Comparison of ENCODE assay signal across 18 cellular contexts in the genomic region with DNA sequence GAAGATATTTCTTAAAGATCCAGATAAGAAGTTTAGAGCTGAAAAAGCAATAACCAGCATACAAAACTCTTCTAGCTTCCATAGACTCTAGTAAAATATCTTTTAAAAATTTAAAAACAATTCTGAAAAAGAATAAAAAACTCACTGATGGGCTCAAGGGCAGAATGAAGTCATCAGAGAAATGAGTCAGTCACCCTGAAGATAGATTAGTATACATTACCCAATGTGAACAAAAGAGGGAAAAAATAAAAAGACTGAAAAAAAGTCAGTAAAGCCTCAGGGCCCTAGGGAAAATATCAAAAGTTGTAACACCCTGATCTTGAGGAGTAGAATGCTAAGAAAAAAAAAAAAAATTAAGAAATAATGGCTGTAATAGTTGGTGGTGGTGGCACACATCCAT. TPM values are rescaled to one million over a fixed set of nuclear protein-coding genes. Genes with fewer than 3 reads are reported as not detected.
A peak's percentile ranks its signal among the peaks of the same experiment; 100 is the strongest.
DNase-seq lines count a peak whose midpoint lies in the region; ATAC-seq and TF ChIP-seq lines count a peak whose summit lies in the region.
"Had no signal": no experiment of that assay in that cellular context is flagged by ENCODE, and none has a peak within 500 bp of the region (broad histone marks: within the 10 kb centered on the region; RNA-seq: fewer than 3 reads in every experiment).

No MANE protein-coding gene starts in this region.

- no peak for ATAC-seq in GM18868 (IDR thresholded peaks at IDR 0.05; ENCODE audit: unreplicated experiment)
- ATAC-seq in HG02763 (IDR thresholded peaks at IDR 0.05; ENCODE audit: unreplicated experiment), result no peak
- ATAC-seq: CD8-positive, alpha-beta T cell; HCT116; Panc1 had no signal

- no peak for TF ChIP-seq CTCF in smooth muscle cell (IDR thresholded peaks at IDR 0.05; ENCODE audit: borderline replicate concordance, insufficient read depth, poor library complexity, severe bottlenecking)
- TF ChIP-seq CTCF in testis (IDR thresholded peaks at IDR 0.05), result no peak

- H3K79me2 ChIP-seq in smooth muscle cell (ENCODE audit: low read depth), result no peaks in the 10 kb centered on the region

- H2AFZ ChIP-seq in smooth muscle cell (ENCODE audit: low read depth), result no peak overlapping the region

- no peak overlapping the region for H3K4me2 ChIP-seq in smooth muscle cell
- H3K4me2 ChIP-seq: KMS-11 had no signal

- no peaks in the 10 kb centered on the region for H3K36me3 ChIP-seq in smooth muscle cell (ENCODE audit: low read depth)
- H3K36me3 ChIP-seq in testis (ENCODE audit: low read depth, missing control alignments), result no peaks in the 10 kb centered on the region

- intact Hi-C loops in testis (cut with DNase I; ENCODE audit: low total_unique reads), result no loop called here

- H3K4me1 ChIP-seq in smooth muscle cell (ENCODE audit: low read depth) (no peaks in the 10 kb centered on the region), testis (no peaks in the 10 kb centered on the region)

- H3K27ac ChIP-seq in smooth muscle cell (ENCODE audit: low read depth), result peak overlapping the region; percentile 56
- H3K27ac ChIP-seq in testis, result no peak overlapping the region
- H3K27ac ChIP-seq: HL-60, KMS-11 had no signal

- no peaks in the 10 kb centered on the region for H3K9me3 ChIP-seq in smooth muscle cell (replicated peaks; ENCODE audit: low read depth)
- H3K9me3 ChIP-seq in testis, result no peaks in the 10 kb centered on the region

- H3K27me3 ChIP-seq in smooth muscle cell (ENCODE audit: low read depth) (no peaks in the 10 kb centered on the region), testis (no peaks in the 10 kb centered on the region)

- no peaks in the 10 kb centered on the region for H3F3A ChIP-seq in smooth muscle cell (ENCODE audit: low read depth)

- H3K4me3 ChIP-seq in smooth muscle cell (no peak overlapping the region), testis (no peak overlapping the region)

- no peaks in the 10 kb centered on the region for H4K20me1 ChIP-seq in smooth muscle cell (ENCODE audit: low read depth)

- peak; percentile 25 for DNase-seq in HCEC 1CT
- peak; percentile 28 for DNase-seq in RPMI7951 (ENCODE audit: low read depth)
- peak; percentile 38 for DNase-seq in fibroblast of peridontal ligament (ENCODE audit: extremely low read depth)
- no peak for DNase-seq in smooth muscle cell (lab: John Stamatoyannopoulos, UW; ENCODE audit: unreplicated experiment)
- DNase-seq in testis, result no peak
- DNase-seq: CD8-positive, alpha-beta T cell; DMS79 treated with DMSO at 0.1 percent for 48 hours; NCI-H1417; NCI-H1930; NCI-H2171 treated with DMSO at 0.1 percent for 48 hours; NCI-H510A treated with DMSO at 0.1 percent for 48 hours; SHP77 treated with DMSO at 0.1 percent for 48 hours had no signal

- H3K9ac ChIP-seq in smooth muscle cell (ENCODE audit: low read depth), result no peak overlapping the region
- H3K9ac ChIP-seq: KMS-11 had no signal

- no peak for TF ChIP-seq POLR2A in testis (IDR thresholded peaks at IDR 0.05)

RNA-seq across cellular contexts. Expression of a gene that starts 11.4 kb away (rescaled TPM):
- 6.5 and 8.3 TPM in 2 replicates for total RNA-seq in RPMI7951 (2014; rRNA removed; shearing (Covaris generic))
- total RNA-seq in smooth muscle cell, result 5.6 and 6.0 TPM in 2 replicates
- 4.3 and 6.5 TPM in 2 replicates for polyA plus RNA-seq in smooth muscle cell
- total RNA-seq in testis, result 10 to 100 TPM; 10.3 to 14.4 TPM
- polyA plus RNA-seq in testis (ENCODE audit: insufficient read depth, low read depth, low replicate concordance), result 4.4 TPM

Comparison
In these comparisons a context has a peak if more than half of its experiments do, and no peak if none do; other contexts are left out.
1. DNase-seq: peak in HCEC 1CT (single experiment), RPMI7951 (single experiment) and fibroblast of peridontal ligament (single experiment); none in smooth muscle cell (single experiment) and testis (single experiment).